ENCODE assay signal across 23 cellular contexts in genomic region chr2:98533547-98533946, GRCh38.
"Had no signal": no experiment of that assay in that cellular context is flagged by ENCODE, and none has a peak within 500 bp of the region (broad histone marks: within the 10 kb centered on the region; RNA-seq: fewer than 3 reads in every experiment).

No MANE protein-coding gene starts in this region.

- H3K27ac ChIP-seq: coronary artery, heart left ventricle, left ventricle myocardium inferior, lower lobe of right lung, psoas muscle, sigmoid colon, skin epidermis, stomach, thoracic aorta, transverse colon had no signal

- H3K9me3 ChIP-seq: heart left ventricle, left ventricle myocardium inferior, lower lobe of right lung, psoas muscle, sigmoid colon, stomach, thoracic aorta, transverse colon had no signal

- H3K4me1 Mint-ChIP-seq: memory B cell, mesothelial cell of epicardium, nephron progenitor cell had no signal

- FAIRE-seq: endometrium, frontal cortex had no signal

- H3K4me3 ChIP-seq: coronary artery, heart left ventricle, left ventricle myocardium inferior, lower lobe of right lung, psoas muscle, sigmoid colon, skin epidermis, stomach, thoracic aorta, transverse colon had no signal

- H3K4me3 Mint-ChIP-seq: memory B cell, mesothelial cell of epicardium, nephron progenitor cell had no signal

- H3K4me1 ChIP-seq: heart left ventricle, left ventricle myocardium inferior, lower lobe of right lung, psoas muscle, sigmoid colon, stomach, transverse colon had no signal

- DNase-seq: effector CD4-positive, alpha-beta T cell; heart left ventricle; hippocampal formation; islet precursor cell; left cardiac atrium; left ventricle myocardium inferior; lower lobe of right lung; nephron progenitor cell; psoas muscle; sigmoid colon; stimulated activated CD4-positive, alpha-beta T cell treated with anti-CD3 and anti-CD28 coated beads, Interleukin-2, amount 100 ng/mL, for 24 hours; stimulated activated CD4-positive, alpha-beta T cell treated with anti-CD3 and anti-CD28 coated beads, Interleukin-4, amount 100 ng/mL, for 4 hours; stimulated activated naive CD4-positive, alpha-beta T cell; stomach; transverse colon had no signal

- H3K27ac Mint-ChIP-seq: memory B cell, mesothelial cell of epicardium had no signal

- H3K27me3 ChIP-seq: heart left ventricle, sigmoid colon, stomach, transverse colon had no signal

- H3K9me3 Mint-ChIP-seq: memory B cell had no signal

- ATAC-seq: esophagus mucosa, heart left ventricle, left cardiac atrium, lower lobe of right lung, psoas muscle had no signal

- H3K27me3 Mint-ChIP-seq: memory B cell had no signal
